In the genomic region with DNA sequence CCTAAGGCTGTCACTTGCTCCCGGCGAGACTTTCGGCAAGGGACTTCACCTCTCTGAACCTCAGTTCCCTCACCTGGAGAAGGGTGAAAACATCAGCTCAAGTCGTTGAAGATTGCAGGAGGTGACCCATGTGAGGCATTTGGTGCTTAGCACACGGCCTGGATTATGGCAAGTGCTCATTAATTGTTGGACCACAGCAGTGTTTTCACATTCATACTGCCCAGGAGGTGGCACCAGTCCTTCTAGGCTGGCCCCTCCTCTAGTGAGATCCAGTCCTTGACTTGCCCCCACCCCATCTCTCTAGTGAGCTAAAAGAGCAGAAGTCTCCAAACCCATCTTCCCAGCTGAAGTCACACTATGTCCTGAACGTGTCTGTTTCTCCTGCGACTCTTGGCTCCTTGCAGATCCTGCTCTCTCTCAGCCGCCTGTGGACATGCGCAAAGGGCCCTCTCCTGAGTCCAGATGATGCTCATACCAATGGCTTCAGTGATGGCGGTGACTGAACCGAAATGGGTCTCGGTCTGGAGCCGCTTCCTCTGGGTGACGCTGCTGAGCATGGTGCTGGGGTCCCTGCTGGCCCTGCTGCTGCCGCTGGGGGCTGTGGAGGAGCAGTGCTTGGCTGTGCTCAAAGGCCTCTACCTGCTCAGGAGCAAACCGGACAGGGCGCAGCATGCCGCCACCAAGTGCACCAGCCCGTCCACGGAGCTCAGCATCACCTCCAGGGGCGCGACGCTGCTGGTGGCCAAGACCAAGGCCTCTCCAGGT, we compare ENCODE assay signal across 9 cellular contexts. TPM values are rescaled to one million over a fixed set of nuclear protein-coding genes. Genes with fewer than 3 reads are reported as not detected.
DNase-seq lines count a peak whose midpoint lies in the region; ATAC-seq and TF ChIP-seq lines count a peak whose summit lies in the region.
"Had no signal": no experiment of that assay in that cellular context is flagged by ENCODE, and none has a peak within 500 bp of the region (broad histone marks: within the 10 kb centered on the region; RNA-seq: fewer than 3 reads in every experiment).

No MANE protein-coding gene starts in this region.

- no peak for TF ChIP-seq POLR2A in HCT116 (IDR thresholded peaks at IDR 0.05; ENCODE audit: borderline replicate concordance, extremely low read depth, insufficient read depth, insufficient read length)

- H3K79me2 ChIP-seq in HCT116 (ENCODE audit: insufficient read depth, low read length): no peaks in the 10 kb centered on the region

- H3K4me3 Mint-ChIP-seq in Caco-2 (ENCODE audit: unreplicated experiment): peak overlapping the region; percentile 25
- H3K4me3 Mint-ChIP-seq in activated T-helper 17 cell treated with anti-CD3 and anti-CD28 coated beads, Interleukin-2, amount 50 U/mL, for 72 hours: peak overlapping the region; percentile 84

- intact Hi-C loops in Caco-2 (cut with micrococcal nuclease; ENCODE audit: unreplicated experiment): loop anchor here (10.0 kb wide), 1 partner anchor 452 kb away; no protein-coding TSS in a partner anchor
- intact Hi-C loops in HCT116 (cut with micrococcal nuclease): no loop called here

- H3K4me1 Mint-ChIP-seq in Caco-2 (ENCODE audit: low read depth, unreplicated experiment): peaks cover 18% of the 10 kb centered on the region
- peaks cover 8% of the 10 kb centered on the region for H3K4me1 Mint-ChIP-seq in activated T-helper 17 cell treated with anti-CD3 and anti-CD28 coated beads, Interleukin-2, amount 50 U/mL, for 72 hours

- CTCF ChIA-PET in Caco-2 (lab: Charles Lee): interaction anchor here (0.6 kb wide), 1 partner anchor 103 kb away, joined by 3 read pairs; no protein-coding TSS in a partner anchor
- CTCF ChIA-PET in HCT116 (lab: Charles Lee): no interaction called here

- H3K4me1 ChIP-seq in Caco-2 (no peaks in the 10 kb centered on the region), HCT116 (ENCODE audit: control insufficient read depth in 1 of 2, insufficient read depth in 2 of 2, low read length in 2 of 2) (peaks cover 3 to 19% of the 10 kb centered on the region in 2 experiments; a peak in 2 of 4 replicates), mucosa of stomach (ENCODE audit: control insufficient read depth, insufficient read depth, low read length) (peaks cover 13% of the 10 kb centered on the region)

- H3K27me3 Mint-ChIP-seq in Caco-2 (ENCODE audit: insufficient read depth, unreplicated experiment): peaks cover 2% of the 10 kb centered on the region
- no peaks in the 10 kb centered on the region for H3K27me3 Mint-ChIP-seq in activated T-helper 17 cell treated with anti-CD3 and anti-CD28 coated beads, Interleukin-2, amount 50 U/mL, for 72 hours

- H3K36me3 ChIP-seq in Caco-2 (ENCODE audit: control insufficient read depth, insufficient read depth, low read length) (peaks cover 1% of the 10 kb centered on the region; the same call in 1 of the 2 replicates), HCT116 (ENCODE audit: control insufficient read depth in 1 of 2, insufficient read depth in 2 of 2, low read length in 2 of 2) (peaks cover 15 to 17% of the 10 kb centered on the region in 2 experiments; a peak in 3 of 4 replicates), mucosa of stomach (ENCODE audit: control insufficient read depth, insufficient read depth, low read length) (peaks cover 10% of the 10 kb centered on the region)

- H3K4me3 ChIP-seq in Caco-2 (ENCODE audit: low read depth, low read length) (no peak overlapping the region), HCT116 (replicated peaks in 1 of 2; ENCODE audit: low read depth in 1 of 2, low read length in 2 of 2) (peak overlapping the region in 1 of 2 experiments; percentile 89; a peak in 1 of 4 replicates), mucosa of stomach (ENCODE audit: low read length) (peak overlapping the region; percentile 74)

- H3K27me3 ChIP-seq in Caco-2 (replicated peaks; ENCODE audit: control insufficient read depth, insufficient read depth, low read length): no peaks in the 10 kb centered on the region
- H3K27me3 ChIP-seq in HCT116 (ENCODE audit: insufficient read depth, low read length): no peaks in the 10 kb centered on the region
- H3K27me3 ChIP-seq in mucosa of stomach (ENCODE audit: control insufficient read depth, insufficient read depth, low read length): no peaks in the 10 kb centered on the region

- no peak for DNase-seq in Caco-2
- DNase-seq in HCT116 (ENCODE audit: low read depth, low spot score): no peak
- no peak for DNase-seq in SHP77 treated with DMSO at 0.1 percent for 48 hours (lab: John Stamatoyannopoulos, UW)
- DNase-seq in GDM1 (lab: John Stamatoyannopoulos, UW): no peak
- DNase-seq: effector CD8-positive, alpha-beta T cell; IMR-90 had no signal

- no peaks in the 10 kb centered on the region for H3K9me3 Mint-ChIP-seq in Caco-2 (ENCODE audit: unreplicated experiment)
- no peaks in the 10 kb centered on the region for H3K9me3 Mint-ChIP-seq in activated T-helper 17 cell treated with anti-CD3 and anti-CD28 coated beads, Interleukin-2, amount 50 U/mL, for 72 hours

- RAD21 ChIA-PET in HCT116 (lab: Charles Lee; ENCODE audit: low non-redundant PET in 1 of 2, low total read pairs in 2 of 2, uncharacterized antibody in 2 of 2, unreplicated experiment in 2 of 2): no interaction called here

- no peaks in the 10 kb centered on the region for H4K20me1 ChIP-seq in HCT116 (ENCODE audit: insufficient read depth)

- no peak overlapping the region for H2AFZ ChIP-seq in HCT116 (ENCODE audit: low read depth, low read length, poor library complexity, severe bottlenecking)

- no peak overlapping the region for H3K9ac ChIP-seq in HCT116 (ENCODE audit: low read length)
- H3K9ac ChIP-seq in mucosa of stomach (ENCODE audit: low read length): peak overlapping the region; percentile 82

- BruUV-seq in Caco-2 (replicated peaks; lab: Mats Ljungman, UMichigan) (no TSS peak), HCT116 (replicated peaks; lab: Mats Ljungman, UMichigan) (no TSS peak)

- no peak; the same call in 1 of the 2 replicates for TF ChIP-seq RAD21 in HCT116 (IDR thresholded peaks at IDR 0.05; ENCODE audit: low read depth)

- POLR2A ChIA-PET in Caco-2 (lab: Charles Lee) (no interaction called here), HCT116 (lab: Charles Lee) (no interaction called here)

- H3K27ac Mint-ChIP-seq in Caco-2 (ENCODE audit: unreplicated experiment): peak overlapping the region; percentile 89
- H3K27ac Mint-ChIP-seq in activated T-helper 17 cell treated with anti-CD3 and anti-CD28 coated beads, Interleukin-2, amount 50 U/mL, for 72 hours: peak overlapping the region; percentile 19

- ATAC-seq in HCT116 (no peak), GM21825 (IDR thresholded peaks at IDR 0.05; ENCODE audit: unreplicated experiment) (no peak)
- ATAC-seq in activated T-helper 17 cell treated with anti-CD3 and anti-CD28 coated beads, Interleukin-2, amount 50 U/mL, for 72 hours (replicated peaks): no peak

- H3K4me2 ChIP-seq in HCT116 (ENCODE audit: low read length): peak overlapping the region; percentile 98

- H3K9me2 ChIP-seq in HCT116 (ENCODE audit: insufficient read depth): no peaks in the 10 kb centered on the region

- H3K9me3 ChIP-seq in Caco-2 (no peaks in the 10 kb centered on the region), HCT116 (ENCODE audit: control insufficient read depth in 1 of 2, insufficient read depth in 1 of 2, low read depth in 1 of 2, low read length in 2 of 2) (no peaks in the 10 kb centered on the region), mucosa of stomach (ENCODE audit: control insufficient read depth, low read length) (no peaks in the 10 kb centered on the region)

- TF ChIP-seq CTCF in Caco-2 (IDR thresholded peaks at IDR 0.05; ENCODE audit: insufficient read depth in 1 of 2, low read depth in 1 of 2, low read length in 1 of 2, severe bottlenecking in 1 of 2, unreplicated experiment in 1 of 2) (no peak), HCT116 (IDR thresholded peaks at IDR 0.05 in 2 of 3, conservative IDR thresholded peaks at IDR 0.05 in 1 of 3; ENCODE audit: borderline replicate concordance in 1 of 3, insufficient read depth in 1 of 3, low read depth in 2 of 3, low read length in 2 of 3) (peak in 1 of 3 experiments; percentile 34; a peak in 2 of 6 replicates)

- H3K36me3 Mint-ChIP-seq in Caco-2 (ENCODE audit: insufficient read depth, unreplicated experiment): peaks cover 72% of the 10 kb centered on the region
- H3K36me3 Mint-ChIP-seq in activated T-helper 17 cell treated with anti-CD3 and anti-CD28 coated beads, Interleukin-2, amount 50 U/mL, for 72 hours (ENCODE audit: low read depth): peaks cover 46% of the 10 kb centered on the region

- H3K27ac ChIP-seq in HCT116 (ENCODE audit: low read depth, low read length): no peak overlapping the region

TF ChIP-seq in HCT116, 20 proteins besides CTCF, POLR2A, EP300 and RAD21:
- TF ChIP-seq, protein P1, sequence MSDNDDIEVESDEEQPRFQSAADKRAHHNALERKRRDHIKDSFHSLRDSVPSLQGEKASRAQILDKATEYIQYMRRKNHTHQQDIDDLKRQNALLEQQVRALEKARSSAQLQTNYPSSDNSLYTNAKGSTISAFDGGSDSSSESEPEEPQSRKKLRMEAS (IDR thresholded peaks at IDR 0.05): 0 out of 2 replicates have a peak, but pooled peaks have one; percentile 18
- TF ChIP-seq CEBPB (IDR thresholded peaks at IDR 0.05; ENCODE audit: low read depth) (no peak), ELF1 (IDR thresholded peaks at IDR 0.05; ENCODE audit: borderline replicate concordance, low read depth) (no peak), FOSL1 (IDR thresholded peaks at IDR 0.05; ENCODE audit: low read depth) (no peak), SP1 (IDR thresholded peaks at IDR 0.05; ENCODE audit: low read depth) (no peak), EGR1 (IDR thresholded peaks at IDR 0.05; ENCODE audit: low read depth) (no peak), ZFX (IDR thresholded peaks at IDR 0.05) (no peak), JUND (IDR thresholded peaks at IDR 0.05) (no peak)
TF ChIP-seq in HCT116: peak in this region for 1.

RNA-seq across cellular contexts. Expression of a gene that starts 1.6 kb away (rescaled TPM):
- 2.8 and 3.6 TPM in 2 replicates for total RNA-seq in Caco-2 (2022)
- 5.1 TPM for total RNA-seq in HCT116 (2021; ENCODE audit: unreplicated experiment)
- polyA plus RNA-seq in HCT116 (2012): 3.5 and 6.4 TPM in 2 replicates
- 1 to 10 TPM; 2.9 to 3.6 TPM for total RNA-seq in activated T-helper 17 cell treated with anti-CD3 and anti-CD28 coated beads, Interleukin-2, amount 50 U/mL, for 72 hours

RNA-seq across cellular contexts. Expression of a gene that starts 44.3 kb away (rescaled TPM):
- 77.3 and 79.2 TPM in 2 replicates for total RNA-seq in Caco-2 (2022)
- 76.1 TPM for total RNA-seq in HCT116 (2021; ENCODE audit: unreplicated experiment)
- 44.1 and 48.3 TPM in 2 replicates for polyA plus RNA-seq in HCT116 (2012)
- 10 to 100 TPM; 85.0 to 98.6 TPM for total RNA-seq in activated T-helper 17 cell treated with anti-CD3 and anti-CD28 coated beads, Interleukin-2, amount 50 U/mL, for 72 hours

RNA-seq across cellular contexts. Expression of a gene that starts 45.7 kb away (rescaled TPM):
- 70.1 and 86.9 TPM in 2 replicates for total RNA-seq in Caco-2 (2022)
- total RNA-seq in HCT116 (2021; ENCODE audit: unreplicated experiment): 89.6 TPM
- 71.6 and 78.4 TPM in 2 replicates for polyA plus RNA-seq in HCT116 (2012)
- 10 to 100 TPM; 93.3 to 98.7 TPM for total RNA-seq in activated T-helper 17 cell treated with anti-CD3 and anti-CD28 coated beads, Interleukin-2, amount 50 U/mL, for 72 hours
